ENCODE assay signal across 21 cellular contexts in genomic region chr7:34191041-34191440, GRCh38.
"Had no signal": no experiment of that assay in that cellular context is flagged by ENCODE, and none has a peak within 500 bp of the region (broad histone marks: within the 10 kb centered on the region; RNA-seq: fewer than 3 reads in every experiment).

No MANE protein-coding gene starts in this region.

- H3K9me3 ChIP-seq: ascending aorta, colonic mucosa, esophagus squamous epithelium had no signal

- H3K36me3 Mint-ChIP-seq: activated naive CD4-positive, alpha-beta T cell treated with anti-CD3 and anti-CD28 coated beads, Interleukin-2, amount 10 ng/mL, durations not matched to agents 7 days and 5 days; activated naive CD4-positive, alpha-beta T cell treated with anti-CD3 and anti-CD28 coated beads, Interleukin-2, amount 50 U/mL, for 72 hours; activated naive CD8-positive, alpha-beta T cell treated with anti-CD3 and anti-CD28 coated beads, Interleukin-2, amount 10 ng/mL, durations not matched to agents 7 days and 5 days had no signal

- H3K4me3 ChIP-seq: ascending aorta, colonic mucosa, esophagus squamous epithelium had no signal

- H3K4me1 ChIP-seq: ascending aorta, colonic mucosa, esophagus squamous epithelium had no signal

- DNase-seq: activated CD4-positive, alpha-beta memory T cell treated with anti-CD3 and anti-CD28 coated beads, Interleukin-2, amount 10 ng/mL, durations not matched to agents 7 days and 5 days; activated CD4-positive, alpha-beta T cell treated with anti-CD3 and anti-CD28 coated beads for 1 hour; activated CD4-positive, alpha-beta T cell treated with anti-CD3 and anti-CD28 coated beads for 4 hours; activated CD4-positive, alpha-beta T cell treated with anti-CD3 and anti-CD28 coated beads, Interleukin-2, amount 10 ng/mL, durations not matched to agents 7 days and 5 days; activated CD4-positive, alpha-beta T cell treated with anti-CD3 and anti-CD28 coated beads, Interleukin-2, amount 50 U/mL, for 4 hours; activated CD8-positive, alpha-beta memory T cell treated with anti-CD3 and anti-CD28 coated beads, Interleukin-2, amount 50 U/mL, for 48 hours; activated gamma-delta T cell; activated naive CD4-positive, alpha-beta T cell; activated naive CD4-positive, alpha-beta T cell treated with anti-CD3 and anti-CD28 coated beads, Interleukin-2, amount 10 ng/mL, durations not matched to agents 7 days and 5 days; activated naive CD8-positive, alpha-beta T cell treated with anti-CD3 and anti-CD28 coated beads, Interleukin-2, amount 10 ng/mL, durations not matched to agents 7 days and 5 days; activated T-cell treated with anti-CD3 and anti-CD28 coated beads for 4 hours; activated T-cell treated with anti-CD3 and anti-CD28 coated beads, Interleukin-2, amount 50 U/mL, for 24 hours; activated T-cell treated with anti-CD3 and anti-CD28 coated beads, Interleukin-2, amount 50 U/mL, for 72 hours; colonic mucosa; effector CD8-positive, alpha-beta T cell; esophagus squamous epithelium; foreskin melanocyte; T-helper 2 cell had no signal

- H3K27ac ChIP-seq: ascending aorta, colonic mucosa, epithelial cell of prostate, esophagus squamous epithelium had no signal

- ATAC-seq: activated naive CD4-positive, alpha-beta T cell treated with anti-CD3 and anti-CD28 coated beads, Interleukin-2, amount 50 U/mL, for 72 hours; activated T-cell treated with anti-CD3 and anti-CD28 coated beads, Interleukin-2, amount 50 U/mL, for 72 hours had no signal

- H3K4me3 Mint-ChIP-seq: activated CD4-positive, alpha-beta memory T cell treated with anti-CD3 and anti-CD28 coated beads, Interleukin-2, amount 10 ng/mL, durations not matched to agents 7 days and 5 days; activated CD4-positive, alpha-beta T cell treated with anti-CD3 and anti-CD28 coated beads, Interleukin-2, amount 10 ng/mL, durations not matched to agents 7 days and 5 days; activated naive CD4-positive, alpha-beta T cell treated with anti-CD3 and anti-CD28 coated beads, Interleukin-2, amount 10 ng/mL, durations not matched to agents 7 days and 5 days; activated naive CD8-positive, alpha-beta T cell treated with anti-CD3 and anti-CD28 coated beads, Interleukin-2, amount 10 ng/mL, durations not matched to agents 7 days and 5 days; activated T-cell treated with anti-CD3 and anti-CD28 coated beads, Interleukin-2, amount 50 U/mL, for 24 hours; activated T-cell treated with anti-CD3 and anti-CD28 coated beads, Interleukin-2, amount 50 U/mL, for 72 hours had no signal

- H3K4me1 Mint-ChIP-seq: activated CD4-positive, alpha-beta memory T cell treated with anti-CD3 and anti-CD28 coated beads, Interleukin-2, amount 10 ng/mL, durations not matched to agents 7 days and 5 days; activated CD4-positive, alpha-beta T cell treated with anti-CD3 and anti-CD28 coated beads, Interleukin-2, amount 10 ng/mL, durations not matched to agents 7 days and 5 days; activated naive CD4-positive, alpha-beta T cell treated with anti-CD3 and anti-CD28 coated beads, Interleukin-2, amount 10 ng/mL, durations not matched to agents 7 days and 5 days; activated naive CD8-positive, alpha-beta T cell treated with anti-CD3 and anti-CD28 coated beads, Interleukin-2, amount 10 ng/mL, durations not matched to agents 7 days and 5 days had no signal

- H3K9me3 Mint-ChIP-seq: activated CD4-positive, alpha-beta memory T cell treated with anti-CD3 and anti-CD28 coated beads, Interleukin-2, amount 10 ng/mL, durations not matched to agents 7 days and 5 days; activated CD4-positive, alpha-beta T cell treated with anti-CD3 and anti-CD28 coated beads, Interleukin-2, amount 10 ng/mL, durations not matched to agents 7 days and 5 days; activated T-cell treated with anti-CD3 and anti-CD28 coated beads, Interleukin-2, amount 50 U/mL, for 24 hours had no signal

- H3K36me3 ChIP-seq: ascending aorta, colonic mucosa, esophagus squamous epithelium had no signal

- H3K27me3 Mint-ChIP-seq: activated CD4-positive, alpha-beta memory T cell treated with anti-CD3 and anti-CD28 coated beads, Interleukin-2, amount 10 ng/mL, durations not matched to agents 7 days and 5 days; activated CD4-positive, alpha-beta T cell treated with anti-CD3 and anti-CD28 coated beads, Interleukin-2, amount 10 ng/mL, durations not matched to agents 7 days and 5 days; activated naive CD4-positive, alpha-beta T cell treated with anti-CD3 and anti-CD28 coated beads, Interleukin-2, amount 10 ng/mL, durations not matched to agents 7 days and 5 days; activated naive CD8-positive, alpha-beta T cell treated with anti-CD3 and anti-CD28 coated beads, Interleukin-2, amount 10 ng/mL, durations not matched to agents 7 days and 5 days; activated T-cell treated with anti-CD3 and anti-CD28 coated beads, Interleukin-2, amount 50 U/mL, for 24 hours had no signal

- H3K27ac Mint-ChIP-seq: activated CD4-positive, alpha-beta memory T cell treated with anti-CD3 and anti-CD28 coated beads, Interleukin-2, amount 10 ng/mL, durations not matched to agents 7 days and 5 days; activated CD4-positive, alpha-beta T cell treated with anti-CD3 and anti-CD28 coated beads, Interleukin-2, amount 10 ng/mL, durations not matched to agents 7 days and 5 days; activated naive CD4-positive, alpha-beta T cell treated with anti-CD3 and anti-CD28 coated beads, Interleukin-2, amount 10 ng/mL, durations not matched to agents 7 days and 5 days; activated naive CD4-positive, alpha-beta T cell treated with anti-CD3 and anti-CD28 coated beads, Interleukin-2, amount 50 U/mL, for 72 hours; activated naive CD8-positive, alpha-beta T cell treated with anti-CD3 and anti-CD28 coated beads, Interleukin-2, amount 10 ng/mL, durations not matched to agents 7 days and 5 days; activated T-cell treated with anti-CD3 and anti-CD28 coated beads, Interleukin-2, amount 50 U/mL, for 24 hours; activated T-cell treated with anti-CD3 and anti-CD28 coated beads, Interleukin-2, amount 50 U/mL, for 72 hours had no signal

- H3K27me3 ChIP-seq: ascending aorta, colonic mucosa, esophagus squamous epithelium had no signal
